ENCODE assay signal across 33 cellular contexts in the genomic region with DNA sequence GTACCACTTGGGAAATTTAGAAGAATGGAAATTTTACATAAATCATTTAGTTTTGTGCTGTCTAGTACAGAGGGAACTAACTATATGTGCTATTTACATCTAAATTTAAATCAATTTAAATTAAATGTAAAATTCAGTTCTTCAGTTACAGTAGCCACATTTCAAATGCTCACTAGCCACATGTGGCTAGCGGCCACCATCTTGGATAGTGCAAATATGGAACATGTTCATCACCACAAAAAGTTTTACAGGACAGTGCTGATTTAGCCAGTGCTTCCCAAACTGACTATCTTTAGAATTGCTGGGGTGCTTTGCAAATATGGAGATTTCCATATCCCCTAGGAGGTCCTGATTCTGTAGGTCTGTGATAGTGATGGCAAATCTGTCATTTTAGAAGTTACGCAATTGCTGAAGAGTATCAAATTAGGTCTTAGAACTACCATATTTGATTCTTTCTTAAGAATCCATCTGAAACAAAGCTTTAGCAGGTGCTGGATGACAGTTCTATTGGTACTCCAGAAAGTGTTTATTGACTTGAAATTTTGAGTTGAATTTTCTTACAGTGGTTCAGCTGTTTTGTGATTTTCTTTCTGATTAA.
"Had no signal": no experiment of that assay in that cellular context is flagged by ENCODE, and none has a peak within 500 bp of the region (broad histone marks: within the 10 kb centered on the region; RNA-seq: fewer than 3 reads in every experiment).

No MANE protein-coding gene starts in this region.

- DNase-seq: activated B cell treated with CpG ODN at 0.5 μM for 24 hours; activated CD4-positive, alpha-beta memory T cell treated with anti-CD3 and anti-CD28 coated beads for 36 hours; activated CD4-positive, alpha-beta T cell treated with anti-CD3 and anti-CD28 coated beads for 4 hours; activated CD4-positive, alpha-beta T cell treated with anti-CD3 and anti-CD28 coated beads, Interleukin-2, amount 10 ng/mL, durations not matched to agents 24 days and 14 days; activated CD4-positive, alpha-beta T cell treated with anti-CD3 and anti-CD28 coated beads, Interleukin-2, amount 50 U/mL, for 1 hour; activated CD4-positive, alpha-beta T cell treated with anti-CD3 and anti-CD28 coated beads, Interleukin-2, amount 50 U/mL, for 4 hours; activated CD4-positive, CD25-positive, alpha-beta regulatory T cell treated with anti-CD3 and anti-CD28 coated beads, Interleukin-2, amount 50 U/mL, for 72 hours; activated CD8-positive, alpha-beta memory T cell treated with anti-CD3 and anti-CD28 coated beads, Interleukin-2, amount 50 U/mL, for 4 hours; activated CD8-positive, alpha-beta T cell treated with anti-CD3 and anti-CD28 coated beads for 36 hours; activated effector memory CD4-positive, alpha-beta T cell treated with anti-CD3 and anti-CD28 coated beads, Interleukin-2, amount 50 U/mL, for 16 hours; activated gamma-delta T cell treated with Interleukin-2 at 50 U/mL for 16 hours; activated naive CD4-positive, alpha-beta T cell; activated naive CD4-positive, alpha-beta T cell treated with anti-CD3 and anti-CD28 coated beads for 36 hours; activated naive CD4-positive, alpha-beta T cell treated with anti-CD3 and anti-CD28 coated beads, Interleukin-2, amount 50 U/mL, for 16 hours; activated naive CD8-positive, alpha-beta T cell treated with anti-CD3 and anti-CD28 coated beads for 36 hours; activated T-cell treated with anti-CD3 and anti-CD28 coated beads for 4 hours; activated T-cell treated with anti-CD3 and anti-CD28 coated beads, Interleukin-2, amount 50 U/mL, for 1 hour; activated T-cell treated with anti-CD3 and anti-CD28 coated beads, Interleukin-2, amount 50 U/mL, for 4 hours; activated T-cell treated with anti-CD3 and anti-CD28 coated beads, Interleukin-2, amount 50 U/mL, for 72 hours; adrenal gland; amniotic stem cell; aorta; body of pancreas; brain microvascular endothelial cell; central memory CD4-positive, alpha-beta T cell; T-helper 2 cell; T-helper 9 cell had no signal

- H3K4me1 ChIP-seq: breast epithelium had no signal

- H3K27me3 ChIP-seq: adrenal gland, body of pancreas, brain microvascular endothelial cell, breast epithelium had no signal

- FAIRE-seq: astrocyte, TTC549 had no signal

- ATAC-seq: activated CD8-positive, alpha-beta T cell treated with anti-CD3 and anti-CD28 coated beads for 36 hours; activated naive CD4-positive, alpha-beta T cell treated with anti-CD3 and anti-CD28 coated beads, Interleukin-2, amount 50 U/mL, for 72 hours; activated T-cell treated with anti-CD3 and anti-CD28 coated beads, Interleukin-2, amount 50 U/mL, for 4 hours; activated T-cell treated with anti-CD3 and anti-CD28 coated beads, Interleukin-2, amount 50 U/mL, for 72 hours; activated T-helper 17 cell treated with anti-CD3 and anti-CD28 coated beads, Interleukin-2, amount 50 U/mL, for 72 hours; body of pancreas had no signal

- H3K27ac ChIP-seq: adrenal gland, body of pancreas, brain microvascular endothelial cell, breast epithelium, VCaP had no signal

- H3K9me3 ChIP-seq: adrenal gland, body of pancreas had no signal

- H3K4me3 ChIP-seq: adrenal gland, body of pancreas, breast epithelium had no signal

- H3K36me3 ChIP-seq: adrenal gland, breast epithelium had no signal
